ENCODE assay signal across 11 cellular contexts in genomic region chr2:111704246-111704645, GRCh38.
DNase-seq lines count a peak whose midpoint lies in the region; ATAC-seq, FAIRE-seq and TF ChIP-seq lines count a peak whose summit lies in the region.
"Had no signal": no experiment of that assay in that cellular context is flagged by ENCODE, and none has a peak within 500 bp of the region (broad histone marks: within the 10 kb centered on the region; RNA-seq: fewer than 3 reads in every experiment).

No MANE protein-coding gene starts in this region.

- H3K4me2 ChIP-seq in BLaER1, result peak overlapping the region; percentile 12; the same call in 1 of the 2 replicates

- H4K20me1 ChIP-seq in BLaER1, result no peaks in the 10 kb centered on the region

- no peak overlapping the region for H3K27ac ChIP-seq in BLaER1
- peak overlapping the region in 1 of 2 donors; percentile 43 for H3K27ac ChIP-seq in small intestine (ENCODE audit: low read depth in 1 of 2, low read length in 1 of 2)
- H3K27ac ChIP-seq: cardiac muscle cell had no signal

- no peak for TF ChIP-seq CTCF in kidney epithelial cell (IDR thresholded peaks at IDR 0.05; ENCODE audit: insufficient read depth, low read length, poor library complexity, severe bottlenecking)

- H3K4me1 ChIP-seq in BLaER1 (peaks cover 55% of the 10 kb centered on the region), small intestine (ENCODE audit: control insufficient read depth in 2 of 2, insufficient read depth in 1 of 2, low read depth in 1 of 2, low read length in 1 of 2) (peaks cover 0 to 1% of the 10 kb centered on the region in 2 donors)

- peaks cover 79% of the 10 kb centered on the region for H3K4me1 Mint-ChIP-seq in activated T-cell treated with anti-CD3 and anti-CD28 coated beads, Interleukin-2, amount 50 U/mL, for 72 hours (ENCODE audit: low read depth)

- DNase-seq in HS-5 (ENCODE audit: low read depth) (peak; percentile 38), kidney epithelial cell (ENCODE audit: low read depth) (peak; percentile 82), NCI-H345 treated with DMSO at 0.1 percent for 48 hours (lab: John Stamatoyannopoulos, UW; ENCODE audit: unreplicated experiment) (no peak), NCI-H2196 treated with DMSO at 0.1 percent for 48 hours (lab: John Stamatoyannopoulos, UW; ENCODE audit: unreplicated experiment) (no peak), small intestine (no peak)
- DNase-seq in activated T-cell treated with anti-CD3 and anti-CD28 coated beads, Interleukin-2, amount 50 U/mL, for 72 hours, result peak; percentile 48 to 65
- DNase-seq: NCI-H1694 treated with DMSO at 0.1 percent for 48 hours had no signal

- H3K9me3 ChIP-seq in BLaER1 (no peaks in the 10 kb centered on the region), small intestine (ENCODE audit: control insufficient read depth, low read depth) (no peaks in the 10 kb centered on the region)

- H3K27me3 ChIP-seq in BLaER1, result no peaks in the 10 kb centered on the region
- H3K27me3 ChIP-seq in kidney epithelial cell (ENCODE audit: control insufficient read depth, insufficient read depth, low read length), result no peaks in the 10 kb centered on the region
- no peaks in the 10 kb centered on the region for H3K27me3 ChIP-seq in small intestine (ENCODE audit: control insufficient read depth in 2 of 2, insufficient read depth in 2 of 2, low read length in 2 of 2)
- H3K27me3 ChIP-seq: cardiac muscle cell had no signal

- H3K36me3 Mint-ChIP-seq in activated T-cell treated with anti-CD3 and anti-CD28 coated beads, Interleukin-2, amount 50 U/mL, for 72 hours (ENCODE audit: insufficient read depth in 2 of 2), result no peaks in the 10 kb centered on the region

- H3K36me3 ChIP-seq in BLaER1 (no peaks in the 10 kb centered on the region), kidney epithelial cell (ENCODE audit: control insufficient read depth, insufficient read depth, low read length) (no peaks in the 10 kb centered on the region), small intestine (ENCODE audit: control insufficient read depth in 2 of 2, insufficient read depth in 2 of 2, low read length in 2 of 2) (no peaks in the 10 kb centered on the region)
- H3K36me3 ChIP-seq: cardiac muscle cell had no signal

- WGBS in small intestine, 3 donors, result 83 to 86% (median 86%) methylated on average over 6 of the region's 6 CpGs

- H3K9me3 Mint-ChIP-seq in activated T-cell treated with anti-CD3 and anti-CD28 coated beads, Interleukin-2, amount 50 U/mL, for 72 hours, result no peaks in the 10 kb centered on the region

- no peak overlapping the region for H3K9ac ChIP-seq in BLaER1

- peaks cover 22% of the 10 kb centered on the region for H3K27me3 Mint-ChIP-seq in activated T-cell treated with anti-CD3 and anti-CD28 coated beads, Interleukin-2, amount 50 U/mL, for 72 hours (ENCODE audit: low read depth)

- FAIRE-seq in small intestine (lab: Jason Lieb, UNC), result no peak
- FAIRE-seq: islet of Langerhans had no signal

- H3K4me3 Mint-ChIP-seq in activated T-cell treated with anti-CD3 and anti-CD28 coated beads, Interleukin-2, amount 50 U/mL, for 72 hours, result peak overlapping the region in 1 of 2 donors; percentile 63

- ATAC-seq in activated T-cell treated with anti-CD3 and anti-CD28 coated beads, Interleukin-2, amount 50 U/mL, for 72 hours (replicated peaks in 1 of 2), result peak; percentile 24 to 31
- ATAC-seq in HG03135 (IDR thresholded peaks at IDR 0.05; ENCODE audit: unreplicated experiment), result no peak

- H3K27ac Mint-ChIP-seq in activated T-cell treated with anti-CD3 and anti-CD28 coated beads, Interleukin-2, amount 50 U/mL, for 72 hours, result no peak overlapping the region

- no peak overlapping the region for H3K4me3 ChIP-seq in BLaER1
- H3K4me3 ChIP-seq in kidney epithelial cell (ENCODE audit: low read depth, low read length), result no peak overlapping the region
- no peak overlapping the region for H3K4me3 ChIP-seq in small intestine (ENCODE audit: low read depth in 1 of 2, low read length in 2 of 2)
- H3K4me3 ChIP-seq: cardiac muscle cell had no signal

Comparison
In these comparisons a context has a peak if more than half of its experiments do, and no peak if none do; other contexts are left out.
1. DNase-seq: peak in HS-5 (single experiment), activated T-cell treated with anti-CD3 and anti-CD28 coated beads, Interleukin-2, amount 50 U/mL, for 72 hours (2 of 2) and kidney epithelial cell (single experiment); none in NCI-H345 treated with DMSO at 0.1 percent for 48 hours (single experiment), NCI-H2196 treated with DMSO at 0.1 percent for 48 hours (single experiment) and small intestine (single experiment).